Comparison of ENCODE assay signal across 25 cellular contexts in genomic region chrX:45952030-45952429, GRCh38.
DNase-seq lines count a peak whose midpoint lies in the region; ATAC-seq, FAIRE-seq and TF ChIP-seq lines count a peak whose summit lies in the region.
"Had no signal": no experiment of that assay in that cellular context is flagged by ENCODE, and none has a peak within 500 bp of the region (broad histone marks: within the 10 kb centered on the region; RNA-seq: fewer than 3 reads in every experiment).

No MANE protein-coding gene starts in this region.

- 0% methylated on average over 2 of the region's 2 CpGs for WGBS in K562 (ENCODE audit: insufficient coverage, low coverage, missing lambda C conversion rate)
- WGBS in adrenal gland, 4 donors = 50 to 83% (median 67%) methylated on average over 1 to 2 of the region's 2 CpGs

- no peaks in the 10 kb centered on the region for H3F3A ChIP-seq in neural progenitor cell (ENCODE audit: low read depth)

- H3K9me3 Mint-ChIP-seq in activated CD4-positive, alpha-beta T cell treated with anti-CD3 and anti-CD28 coated beads for 36 hours (ENCODE audit: low read depth) = no peaks in the 10 kb centered on the region
- peaks cover 2% of the 10 kb centered on the region for H3K9me3 Mint-ChIP-seq in neural progenitor cell
- H3K9me3 Mint-ChIP-seq in stimulated activated effector memory CD8-positive, alpha-beta T cell treated with anti-CD3 and anti-CD28 coated beads, Interleukin-12 subunit alpha, Interleukin-12 subunit beta, amount 100 ng/mL, for 72 hours = no peaks in the 10 kb centered on the region
- H3K9me3 Mint-ChIP-seq: activated naive CD4-positive, alpha-beta T cell treated with anti-CD3 and anti-CD28 coated beads, Interleukin-2, amount 50 U/mL, for 24 hours; activated T-cell treated with anti-CD3 and anti-CD28 coated beads, Interleukin-2, amount 50 U/mL, for 24 hours; stimulated activated naive B cell treated with anti-CD40 and anti-IgM and Interleukin-4, amounts not matched to agents 10 μg/mL and 1 μg/mL and 100 μg/mL, for 72 hours had no signal

- no peak overlapping the region for H3K27ac Mint-ChIP-seq in activated CD4-positive, alpha-beta T cell treated with anti-CD3 and anti-CD28 coated beads for 36 hours
- no peak overlapping the region for H3K27ac Mint-ChIP-seq in neural progenitor cell
- no peak overlapping the region for H3K27ac Mint-ChIP-seq in stimulated activated effector memory CD8-positive, alpha-beta T cell treated with anti-CD3 and anti-CD28 coated beads, Interleukin-12 subunit alpha, Interleukin-12 subunit beta, amount 100 ng/mL, for 72 hours
- H3K27ac Mint-ChIP-seq: activated CD8-positive, alpha-beta T cell treated with anti-CD3 and anti-CD28 coated beads, Interleukin-2, amount 10 ng/mL, durations not matched to agents 7 days and 5 days; activated naive CD4-positive, alpha-beta T cell treated with anti-CD3 and anti-CD28 coated beads, Interleukin-2, amount 50 U/mL, for 24 hours; activated T-cell treated with anti-CD3 and anti-CD28 coated beads, Interleukin-2, amount 50 U/mL, for 24 hours; mesothelial cell of epicardium; nephron; stimulated activated naive B cell treated with anti-CD40 and anti-IgM and Interleukin-4, amounts not matched to agents 10 μg/mL and 1 μg/mL and 100 μg/mL, for 72 hours; T-helper 17 cell had no signal

- intact Hi-C loops in activated CD4-positive, alpha-beta T cell treated with anti-CD3 and anti-CD28 coated beads for 36 hours (cut with DNase I, micrococcal nuclease) = no loop called here
- intact Hi-C loops in K562 (cut with micrococcal nuclease) (no loop called here), adrenal gland (cut with DNase I) (no loop called here)

- TF ChIP-seq POLR2A in K562 (conservative IDR thresholded peaks at IDR 0.05) (no peak), adrenal gland (IDR thresholded peaks at IDR 0.05) (no peak)

- H2AFZ ChIP-seq in K562 (ENCODE audit: low read depth, low read length) (no peak overlapping the region), neural progenitor cell (replicated peaks) (no peak overlapping the region)

- POLR2A ChIA-PET in activated CD4-positive, alpha-beta T cell treated with anti-CD3 and anti-CD28 coated beads for 36 hours (lab: Charles Lee) = interaction anchor here (0.6 kb wide), 1 partner anchor 26 kb away, joined by 7 read pairs; no protein-coding TSS in a partner anchor
- POLR2A ChIA-PET in K562 (lab: Yijun Ruan, JAX) = no interaction called here

- in situ Hi-C loops in K562 (cut with MboI) = no loop called here

- no peak for DNase-seq in activated CD4-positive, alpha-beta T cell treated with anti-CD3 and anti-CD28 coated beads for 36 hours
- DNase-seq in activated CD4-positive, alpha-beta T cell treated with anti-CD3 and anti-CD28 coated beads for 4 hours = no peak
- DNase-seq in Jurkat, Clone E6-1 (ENCODE audit: low read depth, low spot score) = peak; percentile 14
- DNase-seq in K562 (ENCODE audit: extremely low read depth in 1 of 4, low spot score in 3 of 4) (peak in 1 of 4 experiments; percentile 1), neural progenitor cell (ENCODE audit: low spot score) (no peak), adrenal gland (no peak)
- DNase-seq in stimulated activated effector memory CD8-positive, alpha-beta T cell treated with anti-CD3 and anti-CD28 coated beads, Interleukin-12 subunit alpha, Interleukin-12 subunit beta, amount 100 ng/mL, for 72 hours (ENCODE audit: low spot score in 2 of 2) = no peak
- DNase-seq in stimulated activated CD4-positive, alpha-beta T cell treated with anti-CD3 and anti-CD28 coated beads, Interleukin-2, amount 100 ng/mL, for 48 hours = no peak
- DNase-seq: activated CD8-positive, alpha-beta T cell treated with anti-CD3 and anti-CD28 coated beads, Interleukin-2, amount 10 ng/mL, durations not matched to agents 7 days and 5 days; activated T-cell treated with anti-CD3 and anti-CD28 coated beads, Interleukin-2, amount 50 U/mL, for 24 hours; NCI-H146; NCI-H2171; NCI-H524 treated with DMSO at 0.1 percent for 48 hours; stimulated activated naive B cell treated with anti-CD40 and anti-IgM and Interleukin-4, amounts not matched to agents 10 μg/mL and 1 μg/mL and 100 μg/mL, for 72 hours; T-helper 17 cell had no signal

- H3K27ac ChIP-seq in K562 (ENCODE audit: extremely low read depth, low read depth, low read length) = no peak overlapping the region
- H3K27ac ChIP-seq in neural progenitor cell = no peak overlapping the region
- no peak overlapping the region for H3K27ac ChIP-seq in adrenal gland
- H3K27ac ChIP-seq: ascending aorta, esophagus muscularis mucosa, thoracic aorta, VCaP had no signal

- H3K4me1 ChIP-seq in K562 (replicated peaks in 1 of 2; ENCODE audit: control insufficient read depth in 2 of 2, insufficient read depth in 2 of 2, low read length in 2 of 2) (no peaks in the 10 kb centered on the region), neural progenitor cell (no peaks in the 10 kb centered on the region), adrenal gland (replicated peaks in 1 of 2) (no peaks in the 10 kb centered on the region)
- H3K4me1 ChIP-seq: ascending aorta, esophagus muscularis mucosa had no signal

- H3K79me2 ChIP-seq in K562 (ENCODE audit: control insufficient read depth, insufficient read depth, low read length) (no peaks in the 10 kb centered on the region), neural progenitor cell (ENCODE audit: low read depth) (no peaks in the 10 kb centered on the region)

- H3K4me1 Mint-ChIP-seq in activated CD4-positive, alpha-beta T cell treated with anti-CD3 and anti-CD28 coated beads for 36 hours = peaks cover 6% of the 10 kb centered on the region
- peaks cover 2% of the 10 kb centered on the region for H3K4me1 Mint-ChIP-seq in neural progenitor cell
- no peaks in the 10 kb centered on the region for H3K4me1 Mint-ChIP-seq in stimulated activated effector memory CD8-positive, alpha-beta T cell treated with anti-CD3 and anti-CD28 coated beads, Interleukin-12 subunit alpha, Interleukin-12 subunit beta, amount 100 ng/mL, for 72 hours
- H3K4me1 Mint-ChIP-seq: activated naive CD4-positive, alpha-beta T cell treated with anti-CD3 and anti-CD28 coated beads, Interleukin-2, amount 50 U/mL, for 24 hours; nephron; stimulated activated naive B cell treated with anti-CD40 and anti-IgM and Interleukin-4, amounts not matched to agents 10 μg/mL and 1 μg/mL and 100 μg/mL, for 72 hours; T-helper 17 cell had no signal

- H3K9me1 ChIP-seq in K562 (ENCODE audit: control insufficient read depth, insufficient read depth, low read length) = no peaks in the 10 kb centered on the region

- CTCF ChIA-PET in activated CD4-positive, alpha-beta T cell treated with anti-CD3 and anti-CD28 coated beads for 36 hours (lab: Charles Lee) = no interaction called here
- CTCF ChIA-PET in K562 (lab: Yijun Ruan, JAX; ENCODE audit: low intra/inter-chr PET ratio) = no interaction called here

- H3K36me3 ChIP-seq in K562 (ENCODE audit: control insufficient read depth, insufficient read depth, low read length) = no peaks in the 10 kb centered on the region
- no peaks in the 10 kb centered on the region for H3K36me3 ChIP-seq in neural progenitor cell
- no peaks in the 10 kb centered on the region for H3K36me3 ChIP-seq in adrenal gland (replicated peaks in 1 of 2)
- H3K36me3 ChIP-seq: ascending aorta, esophagus muscularis mucosa, thoracic aorta had no signal

- no peak for TF ChIP-seq EP300 in K562 (IDR thresholded peaks at IDR 0.05; ENCODE audit: low read length)

- no peak overlapping the region for H3K4me3 Mint-ChIP-seq in activated CD4-positive, alpha-beta T cell treated with anti-CD3 and anti-CD28 coated beads for 36 hours
- no peak overlapping the region for H3K4me3 Mint-ChIP-seq in neural progenitor cell
- no peak overlapping the region for H3K4me3 Mint-ChIP-seq in stimulated activated effector memory CD8-positive, alpha-beta T cell treated with anti-CD3 and anti-CD28 coated beads, Interleukin-12 subunit alpha, Interleukin-12 subunit beta, amount 100 ng/mL, for 72 hours
- H3K4me3 Mint-ChIP-seq: activated CD8-positive, alpha-beta T cell treated with anti-CD3 and anti-CD28 coated beads, Interleukin-2, amount 10 ng/mL, durations not matched to agents 7 days and 5 days; activated naive CD4-positive, alpha-beta T cell treated with anti-CD3 and anti-CD28 coated beads, Interleukin-2, amount 50 U/mL, for 24 hours; activated T-cell treated with anti-CD3 and anti-CD28 coated beads, Interleukin-2, amount 50 U/mL, for 24 hours; mesothelial cell of epicardium; nephron; stimulated activated naive B cell treated with anti-CD40 and anti-IgM and Interleukin-4, amounts not matched to agents 10 μg/mL and 1 μg/mL and 100 μg/mL, for 72 hours; T-helper 17 cell had no signal

- no peaks in the 10 kb centered on the region for H3K27me3 Mint-ChIP-seq in activated CD4-positive, alpha-beta T cell treated with anti-CD3 and anti-CD28 coated beads for 36 hours
- H3K27me3 Mint-ChIP-seq in neural progenitor cell (ENCODE audit: insufficient read depth, low read depth) = no peaks in the 10 kb centered on the region
- H3K27me3 Mint-ChIP-seq: activated naive CD4-positive, alpha-beta T cell treated with anti-CD3 and anti-CD28 coated beads, Interleukin-2, amount 50 U/mL, for 24 hours; T-helper 17 cell had no signal

- H3K36me3 Mint-ChIP-seq in activated CD4-positive, alpha-beta T cell treated with anti-CD3 and anti-CD28 coated beads for 36 hours (ENCODE audit: low read depth) = no peaks in the 10 kb centered on the region
- no peaks in the 10 kb centered on the region for H3K36me3 Mint-ChIP-seq in neural progenitor cell
- H3K36me3 Mint-ChIP-seq in stimulated activated effector memory CD8-positive, alpha-beta T cell treated with anti-CD3 and anti-CD28 coated beads, Interleukin-12 subunit alpha, Interleukin-12 subunit beta, amount 100 ng/mL, for 72 hours = no peaks in the 10 kb centered on the region
- H3K36me3 Mint-ChIP-seq: activated naive CD4-positive, alpha-beta T cell treated with anti-CD3 and anti-CD28 coated beads, Interleukin-2, amount 50 U/mL, for 24 hours; mesothelial cell of epicardium; stimulated activated naive B cell treated with anti-CD40 and anti-IgM and Interleukin-4, amounts not matched to agents 10 μg/mL and 1 μg/mL and 100 μg/mL, for 72 hours had no signal

- H3K4me3 ChIP-seq in Jurkat, Clone E6-1 (ENCODE audit: low read length) = no peak overlapping the region
- H3K4me3 ChIP-seq in K562 (no peak overlapping the region), neural progenitor cell (no peak overlapping the region), adrenal gland (no peak overlapping the region)
- H3K4me3 ChIP-seq: ascending aorta, esophagus muscularis mucosa, thoracic aorta had no signal

- H3K9me3 ChIP-seq in K562 (replicated peaks; ENCODE audit: control insufficient read depth, insufficient read depth, low read depth, low read length) = no peaks in the 10 kb centered on the region
- H3K9me3 ChIP-seq in neural progenitor cell (ENCODE audit: low read depth) = no peaks in the 10 kb centered on the region
- H3K9me3 ChIP-seq in adrenal gland (replicated peaks in 1 of 3) = no peaks in the 10 kb centered on the region
- H3K9me3 ChIP-seq: ascending aorta, esophagus muscularis mucosa, thoracic aorta had no signal

- no peaks in the 10 kb centered on the region for H3K27me3 ChIP-seq in K562 (ENCODE audit: control insufficient read depth in 2 of 2, insufficient read depth in 2 of 2, low read length in 2 of 2)
- H3K27me3 ChIP-seq in neural progenitor cell = no peaks in the 10 kb centered on the region
- H3K27me3 ChIP-seq in adrenal gland = peaks cover 27% of the 10 kb centered on the region
- H3K27me3 ChIP-seq: ascending aorta, esophagus muscularis mucosa had no signal

- no peaks in the 10 kb centered on the region for H4K20me1 ChIP-seq in K562 (replicated peaks; ENCODE audit: control insufficient read depth, insufficient read depth, low read length)
- no peaks in the 10 kb centered on the region for H4K20me1 ChIP-seq in neural progenitor cell (ENCODE audit: low read depth)

- no peak for TF ChIP-seq RAD21 in K562 (CRISPR knock-in tag; conservative IDR thresholded peaks at IDR 0.05 in 1 of 2, IDR thresholded peaks at IDR 0.05 in 1 of 2)

- H3K9ac ChIP-seq in K562 (ENCODE audit: insufficient read depth in 1 of 2, low read depth in 2 of 2, low read length in 2 of 2) = no peak overlapping the region
- no peak overlapping the region for H3K9ac ChIP-seq in neural progenitor cell

- TF ChIP-seq CTCF in K562 (IDR thresholded peaks at IDR 0.05 in 2 of 3, conservative IDR thresholded peaks at IDR 0.05 in 1 of 3; ENCODE audit: insufficient read depth in 2 of 3, low read depth in 1 of 3, low read length in 3 of 3) (0 out of 6 replicates have a peak, but pooled peaks of 1 of the 3 experiments have one; percentile 11), neural progenitor cell (IDR thresholded peaks at IDR 0.05) (peak; percentile 19), adrenal gland (IDR thresholded peaks at IDR 0.05) (no peak)

- BruUV-seq in K562 (replicated peaks; lab: Mats Ljungman, UMichigan) = no TSS peak

- ATAC-seq in activated CD4-positive, alpha-beta T cell treated with anti-CD3 and anti-CD28 coated beads for 36 hours = peak; percentile 30
- ATAC-seq in K562 = peak; percentile 65
- ATAC-seq in stimulated activated effector memory CD8-positive, alpha-beta T cell treated with anti-CD3 and anti-CD28 coated beads, Interleukin-12 subunit alpha, Interleukin-12 subunit beta, amount 100 ng/mL, for 72 hours = no peak
- ATAC-seq: activated CD8-positive, alpha-beta T cell treated with anti-CD3 and anti-CD28 coated beads, Interleukin-2, amount 10 ng/mL, durations not matched to agents 7 days and 5 days; T-helper 17 cell had no signal

- no peak overlapping the region for H3K4me2 ChIP-seq in K562 (ENCODE audit: insufficient read depth, low read length)
- H3K4me2 ChIP-seq in neural progenitor cell = no peak overlapping the region

- FAIRE-seq in K562 (lab: Jason Lieb, UNC) = no peak
- FAIRE-seq: A204.1, GM12891, GM19239 had no signal
